Comparison of ENCODE assay signal across 13 cellular contexts in the genomic region with DNA sequence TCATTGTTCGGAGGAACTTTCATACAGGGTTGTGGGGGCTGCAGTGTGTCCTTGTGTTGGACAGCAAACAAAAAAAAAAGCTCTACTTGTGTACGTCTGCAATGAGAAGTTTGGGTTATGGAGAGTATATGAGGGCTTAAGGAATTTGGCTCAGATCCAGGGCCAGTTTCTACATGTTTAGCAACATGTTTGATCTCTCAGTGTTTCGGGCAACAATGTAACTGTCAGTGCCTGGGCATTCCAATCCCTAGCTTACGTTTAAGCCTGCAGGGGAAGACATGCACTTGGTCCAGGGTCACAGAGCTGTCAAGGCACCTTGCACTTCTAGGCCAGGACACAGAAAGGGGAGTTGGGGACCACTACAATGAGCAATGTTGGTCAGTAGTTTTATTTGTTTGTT.
"Had no signal": no experiment of that assay in that cellular context is flagged by ENCODE, and none has a peak within 500 bp of the region (broad histone marks: within the 10 kb centered on the region; RNA-seq: fewer than 3 reads in every experiment).

No MANE protein-coding gene starts in this region.

- H3K27ac Mint-ChIP-seq: naive thymus-derived CD4-positive, alpha-beta T cell had no signal

- DNase-seq: activated CD4-positive, alpha-beta T cell treated with anti-CD3 and anti-CD28 coated beads for 48 hours; activated naive CD4-positive, alpha-beta T cell treated with Interleukin-2 at 50 U/mL for 16 hours; caudate nucleus; effector CD4-positive, alpha-beta T cell; erythroblast; foreskin melanocyte; head of caudate nucleus; naive thymus-derived CD4-positive, alpha-beta T cell; small intestine had no signal

- H3K36me3 ChIP-seq: neutrophil had no signal

- ATAC-seq: naive thymus-derived CD4-positive, alpha-beta T cell had no signal

- H3K4me1 ChIP-seq: tibial nerve had no signal

- H3K27ac ChIP-seq: coronary artery, neutrophil, right atrium auricular region, tibial nerve had no signal

- H3K4me1 Mint-ChIP-seq: naive thymus-derived CD4-positive, alpha-beta T cell had no signal

- H3K9me3 ChIP-seq: neutrophil had no signal

- H3K4me3 ChIP-seq: coronary artery, right atrium auricular region, tibial nerve had no signal

- H3K27me3 Mint-ChIP-seq: naive thymus-derived CD4-positive, alpha-beta T cell had no signal

- H3K27me3 ChIP-seq: neutrophil, right atrium auricular region, tibial nerve had no signal

- H3K4me3 Mint-ChIP-seq: naive thymus-derived CD4-positive, alpha-beta T cell had no signal
